In the genomic region with DNA sequence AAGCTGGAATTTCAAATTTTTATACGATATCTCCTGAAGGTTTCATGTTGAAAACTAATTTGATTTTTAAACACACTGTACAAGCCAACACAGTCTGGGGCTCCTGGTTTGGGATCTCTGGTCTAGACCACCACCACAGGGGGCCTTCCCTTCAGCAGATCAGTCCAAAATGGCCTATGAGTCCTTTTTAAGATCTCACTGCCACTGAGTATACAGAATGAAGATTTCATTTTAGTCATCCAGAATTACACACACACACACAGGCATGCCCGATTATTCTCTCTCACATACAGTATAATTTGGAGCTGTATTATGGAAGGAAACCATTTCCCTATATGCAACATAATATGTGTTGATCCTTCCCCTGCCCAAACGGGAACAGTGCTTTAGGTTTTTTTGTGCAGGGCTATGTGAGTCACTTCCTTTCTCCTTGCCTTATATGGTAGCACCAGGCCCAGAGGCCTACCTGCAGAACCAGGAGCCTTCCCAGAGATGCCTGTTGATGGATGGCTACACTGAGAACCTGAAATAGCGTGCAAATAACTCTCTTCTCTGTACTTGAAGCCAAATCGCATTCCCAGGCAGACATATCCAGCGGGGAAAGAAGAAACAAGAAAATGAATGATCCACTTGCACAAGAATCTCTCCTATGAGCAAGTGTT, we compare ENCODE assay signal across 8 cellular contexts. TPM values are rescaled to one million over a fixed set of nuclear protein-coding genes. Genes with fewer than 3 reads are reported as not detected.
DNase-seq lines count a peak whose midpoint lies in the region; ATAC-seq and TF ChIP-seq lines count a peak whose summit lies in the region.

No MANE protein-coding gene starts in this region.

- H3K4me3 ChIP-seq in astrocyte of the spinal cord (ENCODE audit: low read depth, low read length) (no peak overlapping the region), trophoblast cell (ENCODE audit: low read depth, low read length) (no peak overlapping the region)

- peak overlapping the region; percentile 38 for H2BK120ac ChIP-seq in trophoblast cell (ENCODE audit: insufficient read depth, low read length, poor library complexity)

- no peak overlapping the region for H2BK5ac ChIP-seq in trophoblast cell (ENCODE audit: low read depth, low read length, poor library complexity)

- no peak overlapping the region for H4K12ac ChIP-seq in trophoblast cell (ENCODE audit: low read depth, low read length)

- H3K9ac ChIP-seq in trophoblast cell (ENCODE audit: low read length), result no peak overlapping the region

- peak overlapping the region; percentile 58 for H3K27ac ChIP-seq in trophoblast cell (ENCODE audit: low read depth, low read length)

- no peaks in the 10 kb centered on the region for H3K79me1 ChIP-seq in trophoblast cell (ENCODE audit: low read length)

- TF ChIP-seq CTCF in astrocyte of the spinal cord (IDR thresholded peaks at IDR 0.05; ENCODE audit: low read depth, low read length), result no peak

- no peak for ATAC-seq in GM18519 (IDR thresholded peaks at IDR 0.05; ENCODE audit: low FRiP score, unreplicated experiment)

- H3K18ac ChIP-seq in trophoblast cell (ENCODE audit: low read length), result no peak overlapping the region

- DNase-seq in SIG-M5 treated with dmso at 0.1 percent for 504 hours (lab: John Stamatoyannopoulos, UW; ENCODE audit: unreplicated experiment), result peak; percentile 45
- DNase-seq in SIG-M5 (lab: John Stamatoyannopoulos, UW), result no peak
- DNase-seq in NCI-H2171 (lab: John Stamatoyannopoulos, UW), result peak; percentile 58
- peak; percentile 18 for DNase-seq in astrocyte of the spinal cord (ENCODE audit: low read depth, low spot score)
- peak; percentile 48 to 65 for DNase-seq in trophoblast cell
- no peak for DNase-seq in GM19240 (ENCODE audit: insufficient read length, low spot score)
- no peak for DNase-seq in dedifferentiated amniotic fluid mesenchymal stem cell (ENCODE audit: extremely low spot score)

- no CpG with 5 or more reads among the region's 6 CpGs for WGBS in trophoblast cell (ENCODE audit: extremely low coverage, insufficient coverage, insufficient read length)

- no peak overlapping the region for H3K4ac ChIP-seq in trophoblast cell (ENCODE audit: low read depth, low read length)

- peak overlapping the region; percentile 27 for H2BK12ac ChIP-seq in trophoblast cell (ENCODE audit: low read length)

- H2AFZ ChIP-seq in trophoblast cell (ENCODE audit: insufficient read depth, low read length, poor library complexity), result no peak overlapping the region

- H3K79me2 ChIP-seq in trophoblast cell (ENCODE audit: control insufficient read depth, insufficient read depth, low read length, poor library complexity), result no peaks in the 10 kb centered on the region

- H2AK5ac ChIP-seq in trophoblast cell (ENCODE audit: low read length), result no peak overlapping the region

- no peaks in the 10 kb centered on the region for H3K36me3 ChIP-seq in trophoblast cell (ENCODE audit: control insufficient read depth in 1 of 2, insufficient read depth in 2 of 2, low read length in 2 of 2)

- no peaks in the 10 kb centered on the region for H3K27me3 ChIP-seq in trophoblast cell (ENCODE audit: insufficient read depth, low read length)

- H3K9me3 ChIP-seq in trophoblast cell (ENCODE audit: insufficient read depth, low read depth, low read length), result peaks cover 2% of the 10 kb centered on the region

- H4K91ac ChIP-seq in trophoblast cell (ENCODE audit: low read depth, low read length), result peak overlapping the region; percentile 43

- no peak overlapping the region for H3K4me2 ChIP-seq in trophoblast cell (ENCODE audit: low read length)

- no peak overlapping the region for H3K23ac ChIP-seq in trophoblast cell (ENCODE audit: low read length)

- in situ Hi-C loops in astrocyte of the spinal cord (cut with HindIII; ENCODE audit: low sequenced_read_pairs), result no loop called here

- H3K14ac ChIP-seq in trophoblast cell (ENCODE audit: low read length), result no peak overlapping the region

- H3K4me1 ChIP-seq in trophoblast cell (ENCODE audit: control insufficient read depth in 1 of 2, insufficient read depth in 2 of 2, low read length in 2 of 2), result peaks cover 3 to 6% of the 10 kb centered on the region in 2 experiments

- no peak overlapping the region for H4K8ac ChIP-seq in trophoblast cell (ENCODE audit: low read depth, low read length)

RNA-seq across cellular contexts. Expression of a gene that starts 28.1 kb away (rescaled TPM):
- 67.0 and 67.8 TPM in 2 replicates for polyA plus RNA-seq in trophoblast cell (2013)

Comparison
In these comparisons a context has a peak if more than half of its experiments do, and no peak if none do; other contexts are left out.
1. DNase-seq: peak in SIG-M5 treated with dmso at 0.1 percent for 504 hours (single experiment), NCI-H2171 (single experiment), astrocyte of the spinal cord (single experiment) and trophoblast cell (2 of 2); none in SIG-M5 (single experiment), GM19240 (single experiment) and dedifferentiated amniotic fluid mesenchymal stem cell (single experiment).